In genomic region chr6:16653226-16653625, GRCh38 we compare ENCODE assay signal across 22 cellular contexts.
DNase-seq lines count a peak whose midpoint lies in the region; ATAC-seq and TF ChIP-seq lines count a peak whose summit lies in the region.
"Had no signal": no experiment of that assay in that cellular context is flagged by ENCODE, and none has a peak within 500 bp of the region (broad histone marks: within the 10 kb centered on the region; RNA-seq: fewer than 3 reads in every experiment).

No MANE protein-coding gene starts in this region.

- no peak overlapping the region for H3K27ac ChIP-seq in CD4-positive, alpha-beta memory T cell (ENCODE audit: low read depth, low read length)
- H3K27ac ChIP-seq in neuronal stem cell (replicated peaks; ENCODE audit: low read length) (no peak overlapping the region), left lung (no peak overlapping the region)
- H3K27ac ChIP-seq: HL-60 had no signal

- H3K36me3 Mint-ChIP-seq in activated CD4-positive, alpha-beta T cell treated with anti-CD3 and anti-CD28 coated beads, Interleukin-2, amount 10 ng/mL, durations not matched to agents 24 days and 14 days (ENCODE audit: low read depth): peaks cover 62% of the 10 kb centered on the region
- H3K36me3 Mint-ChIP-seq in CD4-positive, alpha-beta memory T cell: peaks cover 12 to 20% of the 10 kb centered on the region in 2 donors
- H3K36me3 Mint-ChIP-seq in central memory CD8-positive, alpha-beta T cell (ENCODE audit: insufficient read depth): peaks cover 30% of the 10 kb centered on the region

- peak overlapping the region; percentile 13 for H3K23ac ChIP-seq in neuronal stem cell (ENCODE audit: low read depth, low read length, poor library complexity)

- no peaks in the 10 kb centered on the region for H3K27me3 Mint-ChIP-seq in activated CD4-positive, alpha-beta T cell treated with anti-CD3 and anti-CD28 coated beads, Interleukin-2, amount 10 ng/mL, durations not matched to agents 24 days and 14 days
- no peaks in the 10 kb centered on the region for H3K27me3 Mint-ChIP-seq in CD4-positive, alpha-beta memory T cell
- no peaks in the 10 kb centered on the region for H3K27me3 Mint-ChIP-seq in central memory CD8-positive, alpha-beta T cell
- H3K27me3 Mint-ChIP-seq: B cell had no signal

- no peak overlapping the region for H2AFZ ChIP-seq in neuronal stem cell (ENCODE audit: low read length)

- no peak for TF ChIP-seq CTCF in left lung (IDR thresholded peaks at IDR 0.05)

- no peak overlapping the region for H4K8ac ChIP-seq in neuronal stem cell (ENCODE audit: low read depth, low read length)

- H3K9me3 ChIP-seq in CD4-positive, alpha-beta memory T cell (ENCODE audit: control insufficient read depth in 1 of 2, low read length in 2 of 2): no peaks in the 10 kb centered on the region
- no peaks in the 10 kb centered on the region for H3K9me3 ChIP-seq in neuronal stem cell (replicated peaks in 1 of 2; ENCODE audit: control insufficient read depth in 2 of 2, insufficient read depth in 1 of 2, low read depth in 1 of 2, low read length in 2 of 2)
- H3K9me3 ChIP-seq in left lung: no peaks in the 10 kb centered on the region

- H4K91ac ChIP-seq in neuronal stem cell (ENCODE audit: low read depth, low read length, poor library complexity): no peak overlapping the region

- H2BK120ac ChIP-seq in neuronal stem cell (ENCODE audit: low read depth, low read length): no peak overlapping the region

- no peak overlapping the region for H3K9ac ChIP-seq in neuronal stem cell (ENCODE audit: low read depth, low read length, poor library complexity)

- intact Hi-C loops in activated CD4-positive, alpha-beta T cell treated with anti-CD3 and anti-CD28 coated beads, Interleukin-2, amount 10 ng/mL, durations not matched to agents 24 days and 14 days (cut with micrococcal nuclease): loop anchor here (10.0 kb wide), 1 partner anchor 182 kb away; no protein-coding TSS in a partner anchor
- intact Hi-C loops in CD4-positive, alpha-beta memory T cell (cut with micrococcal nuclease): loop anchor here (2.0 to 5.0 kb wide), 3 partner anchors 16 to 109 kb away; partner anchors contain the start of gene ATXN1
- intact Hi-C loops in left lung (cut with DNase I): no loop called here

- DNase-seq in activated CD4-positive, alpha-beta T cell treated with anti-CD3 and anti-CD28 coated beads, Interleukin-2, amount 10 ng/mL, durations not matched to agents 24 days and 14 days: no peak
- no peak for DNase-seq in activated CD4-positive, alpha-beta T cell treated with anti-CD3 and anti-CD28 coated beads, Interleukin-2, amount 50 U/mL, for 48 hours
- DNase-seq in CD4-positive, alpha-beta memory T cell: no peak
- no peak for DNase-seq in central memory CD8-positive, alpha-beta T cell (ENCODE audit: low spot score in 2 of 2)
- DNase-seq in neuronal stem cell (ENCODE audit: low spot score) (no peak), NCI-H2107 treated with DMSO at 0.1 percent for 48 hours (lab: John Stamatoyannopoulos, UW; ENCODE audit: unreplicated experiment) (no peak), RKO (ENCODE audit: low spot score) (no peak), left lung (no peak)
- DNase-seq: DMS153, GDM1, H7, HFFc6, IMR-90, NCI-H1417, NCI-H187, NCI-H2107, NCI-H2227 treated with DMSO at 0.1 percent for 48 hours, NCI-H524, NCI-H82, OCI-M1 had no signal

- H3K4me2 ChIP-seq in neuronal stem cell (ENCODE audit: insufficient read depth, low read length, poor library complexity, severe bottlenecking): no peak overlapping the region

- peak overlapping the region; percentile 68 for H2BK5ac ChIP-seq in neuronal stem cell (ENCODE audit: low read length)

- no peak overlapping the region for H3K4me3 ChIP-seq in CD4-positive, alpha-beta memory T cell (ENCODE audit: low read length in 2 of 2)
- H3K4me3 ChIP-seq in neuronal stem cell (ENCODE audit: low read length in 2 of 2) (no peak overlapping the region), left lung (no peak overlapping the region)

- no peak overlapping the region for H2BK15ac ChIP-seq in neuronal stem cell (ENCODE audit: low read length)

- ATAC-seq in central memory CD8-positive, alpha-beta T cell (replicated peaks; ENCODE audit: extremely low read depth, poor library complexity, severe bottlenecking): no peak
- no peak for ATAC-seq in left lung

- H3K4me1 Mint-ChIP-seq in activated CD4-positive, alpha-beta T cell treated with anti-CD3 and anti-CD28 coated beads, Interleukin-2, amount 10 ng/mL, durations not matched to agents 24 days and 14 days: peaks cover 69% of the 10 kb centered on the region
- peaks cover 54 to 74% (median 66%) of the 10 kb centered on the region in 4 donors for H3K4me1 Mint-ChIP-seq in CD4-positive, alpha-beta memory T cell
- H3K4me1 Mint-ChIP-seq in central memory CD8-positive, alpha-beta T cell: peaks cover 66% of the 10 kb centered on the region

- no CpG with 5 or more reads among the region's 7 CpGs for WGBS in neuronal stem cell (ENCODE audit: extremely low coverage in 2 of 2, insufficient read length in 2 of 2, insufficient replicate concordance in 1 of 2), 2 donors

- CTCF ChIA-PET in CD4-positive, alpha-beta memory T cell (lab: Charles Lee; ENCODE audit: partially characterized antibody): interaction anchor here (0.7 to 3.3 kb wide), 3 partner anchors 37 to 142 kb away, joined by 3 to 25 read pairs (median 5); no protein-coding TSS in a partner anchor

- no peak overlapping the region for H2BK12ac ChIP-seq in neuronal stem cell (ENCODE audit: low read length)

- H3K27me3 ChIP-seq in CD4-positive, alpha-beta memory T cell (ENCODE audit: insufficient read depth, low read length): no peaks in the 10 kb centered on the region
- H3K27me3 ChIP-seq in neuronal stem cell (ENCODE audit: control insufficient read depth in 3 of 3, insufficient read depth in 3 of 3, low read depth in 1 of 3, low read length in 3 of 3) (no peaks in the 10 kb centered on the region), left lung (no peaks in the 10 kb centered on the region)

- peak overlapping the region; percentile 91 for H3K27ac Mint-ChIP-seq in activated CD4-positive, alpha-beta T cell treated with anti-CD3 and anti-CD28 coated beads, Interleukin-2, amount 10 ng/mL, durations not matched to agents 24 days and 14 days
- H3K27ac Mint-ChIP-seq in CD4-positive, alpha-beta memory T cell: peak overlapping the region; percentile 82 to 99 (median 93)
- no peak overlapping the region for H3K27ac Mint-ChIP-seq in central memory CD8-positive, alpha-beta T cell (ENCODE audit: low read depth)
- H3K27ac Mint-ChIP-seq: B cell, HFFc6 had no signal

- no peaks in the 10 kb centered on the region for H3K9me3 Mint-ChIP-seq in activated CD4-positive, alpha-beta T cell treated with anti-CD3 and anti-CD28 coated beads, Interleukin-2, amount 10 ng/mL, durations not matched to agents 24 days and 14 days
- no peaks in the 10 kb centered on the region for H3K9me3 Mint-ChIP-seq in CD4-positive, alpha-beta memory T cell
- no peaks in the 10 kb centered on the region for H3K9me3 Mint-ChIP-seq in central memory CD8-positive, alpha-beta T cell
- H3K9me3 Mint-ChIP-seq: HFFc6 had no signal

- H3K4ac ChIP-seq in neuronal stem cell (ENCODE audit: low read length): no peak overlapping the region

- H2AK5ac ChIP-seq in neuronal stem cell (ENCODE audit: low read depth, low read length): no peak overlapping the region

- H3K14ac ChIP-seq in neuronal stem cell (ENCODE audit: low read length): no peak overlapping the region

- H3K4me1 ChIP-seq in CD4-positive, alpha-beta memory T cell (ENCODE audit: insufficient read depth, low read length): peaks cover 77% of the 10 kb centered on the region
- H3K4me1 ChIP-seq in neuronal stem cell (ENCODE audit: control insufficient read depth in 2 of 2, insufficient read depth in 1 of 2, low read depth in 1 of 2, low read length in 2 of 2): peaks cover 5 to 7% of the 10 kb centered on the region in 2 donors
- H3K4me1 ChIP-seq in left lung: peaks cover 0 to 22% of the 10 kb centered on the region in 2 donors

- H3K18ac ChIP-seq in neuronal stem cell (ENCODE audit: low read length): no peak overlapping the region

- no peaks in the 10 kb centered on the region for H3K79me1 ChIP-seq in neuronal stem cell (ENCODE audit: low read depth, low read length)

- H3K36me3 ChIP-seq in CD4-positive, alpha-beta memory T cell (ENCODE audit: insufficient read depth, low read length): no peaks in the 10 kb centered on the region
- H3K36me3 ChIP-seq in neuronal stem cell (replicated peaks in 1 of 2; ENCODE audit: control insufficient read depth in 2 of 2, insufficient read depth in 2 of 2, low read length in 2 of 2): no peaks in the 10 kb centered on the region
- H3K36me3 ChIP-seq in left lung: peaks cover 0 to 49% of the 10 kb centered on the region in 2 donors

- POLR2A ChIA-PET in CD4-positive, alpha-beta memory T cell (lab: Charles Lee; ENCODE audit: partially characterized antibody): interaction anchor here (2.8 to 3.9 kb wide), 3 partner anchors 46 to 108 kb away, joined by 10 to 30 read pairs (median 27); partner anchors contain the start of gene ATXN1

- no peak overlapping the region for H3K4me3 Mint-ChIP-seq in activated CD4-positive, alpha-beta T cell treated with anti-CD3 and anti-CD28 coated beads, Interleukin-2, amount 10 ng/mL, durations not matched to agents 24 days and 14 days
- peak overlapping the region in 6 of 8 donors; percentile 23 to 78 (median 65) for H3K4me3 Mint-ChIP-seq in CD4-positive, alpha-beta memory T cell
- peak overlapping the region; percentile 42 for H3K4me3 Mint-ChIP-seq in central memory CD8-positive, alpha-beta T cell
- H3K4me3 Mint-ChIP-seq: B cell, HFFc6 had no signal

Comparison
In these comparisons a context has a peak if more than half of its experiments do, and no peak if none do; other contexts are left out.
1. intact Hi-C loops: an anchor here in activated CD4-positive, alpha-beta T cell treated with anti-CD3 and anti-CD28 coated beads, Interleukin-2, amount 10 ng/mL, durations not matched to agents 24 days and 14 days (10.0 kb wide) and CD4-positive, alpha-beta memory T cell (2.0 to 5.0 kb wide); none called in left lung.